Comparison of ENCODE assay signal across 18 cellular contexts in the genomic region with DNA sequence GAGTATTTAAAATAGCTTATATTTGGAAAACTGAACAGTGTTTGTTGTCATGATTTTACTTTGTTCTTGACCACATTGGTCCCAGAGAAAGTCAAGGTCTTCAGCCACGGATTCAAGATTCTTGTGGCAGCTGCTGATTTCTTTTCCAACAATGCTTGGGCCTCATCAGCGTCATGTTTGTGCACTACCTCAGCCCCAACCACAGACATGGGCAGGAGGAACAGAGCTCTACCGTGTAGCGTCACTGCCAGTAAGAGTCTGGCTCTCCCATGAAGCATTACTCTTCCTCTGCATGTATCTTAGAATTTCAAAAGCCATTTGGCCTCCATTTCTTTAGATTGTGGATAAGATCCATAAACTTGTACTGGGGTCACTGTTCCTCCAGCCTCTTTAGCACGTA. TPM values are rescaled to one million over a fixed set of nuclear protein-coding genes. Genes with fewer than 3 reads are reported as not detected.
"Had no signal": no experiment of that assay in that cellular context is flagged by ENCODE, and none has a peak within 500 bp of the region (broad histone marks: within the 10 kb centered on the region; RNA-seq: fewer than 3 reads in every experiment).

No MANE protein-coding gene starts in this region.

RNA-seq across cellular contexts. Expression of a gene that starts 23.1 kb away (rescaled TPM):
- total RNA-seq: activated B cell treated with CpG ODN at 0.5 μM for 24 hours; activated CD4-positive, alpha-beta memory T cell treated with anti-CD3 and anti-CD28 coated beads for 36 hours; activated CD8-positive, alpha-beta memory T cell treated with anti-CD3 and anti-CD28 coated beads for 36 hours; activated CD8-positive, alpha-beta memory T cell treated with anti-CD3 and anti-CD28 coated beads, Interleukin-2, amount 10 ng/mL, durations not matched to agents 7 days and 5 days; activated CD8-positive, alpha-beta T cell treated with anti-CD3 and anti-CD28 coated beads, Interleukin-2, amount 10 ng/mL, durations not matched to agents 7 days and 5 days; activated naive CD4-positive, alpha-beta T cell treated with anti-CD3 and anti-CD28 coated beads for 36 hours; activated naive CD8-positive, alpha-beta T cell treated with anti-CD3 and anti-CD28 coated beads for 36 hours; activated T-helper 1 cell treated with anti-CD3 and anti-CD28 coated beads, Interleukin-12 subunit alpha, Interleukin-12 subunit beta, Interleukin-2, Interleukin-4 antibody, amounts not matched to agents 30 ng/mL and 10 ng/mL and 1 ng/mL, durations not matched to agents 14 hours and 24 hours and 36 hours; activated T-helper 2 cell treated with anti-CD3 and anti-CD28 coated beads, Interferon-gamma antibody, Interleukin-2, Interleukin-4, amounts not matched to agents 10 μg/mL and 5 μg/mL and 100 μg/mL, durations not matched to agents 14 hours and 24 hours and 36 hours; adrenal gland; aorta; body of pancreas; chondrocyte; dermis blood vessel endothelial cell; esophagus muscularis mucosa; foreskin keratinocyte; gastrocnemius medialis; T-helper 1 cell treated with Interleukin-12 subunit alpha and Interleukin-12 subunit beta and Interleukin-4 antibody, amounts not matched to agents 30 ng/mL and 1 ng/mL, for 36 hours had no signal
- polyA plus RNA-seq: adrenal gland, aorta, foreskin keratinocyte had no signal
